In the genomic region with DNA sequence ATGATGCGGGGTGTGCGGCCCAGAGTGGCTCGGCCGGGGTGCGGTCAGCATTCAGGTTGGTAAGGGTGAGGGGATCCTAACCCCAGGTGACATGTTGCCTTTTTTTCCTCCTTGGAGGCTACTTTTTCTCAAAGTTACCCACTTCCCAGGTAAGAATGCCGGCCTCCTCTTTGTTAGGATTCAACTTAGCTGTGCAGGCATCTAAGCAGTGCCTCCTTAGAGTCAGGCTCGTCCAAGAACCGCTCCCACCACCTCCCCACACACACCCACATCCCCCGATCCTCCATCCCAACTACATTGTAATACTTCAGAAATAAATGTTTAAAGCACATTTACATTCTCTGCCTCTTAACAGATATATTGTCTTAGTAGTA, we compare ENCODE assay signal across 8 cellular contexts. TPM values are rescaled to one million over a fixed set of nuclear protein-coding genes. Genes with fewer than 3 reads are reported as not detected.
A peak's percentile ranks its signal among the peaks of the same experiment; 100 is the strongest.
DNase-seq lines count a peak whose midpoint lies in the region; ATAC-seq and TF ChIP-seq lines count a peak whose summit lies in the region.

No MANE protein-coding gene starts in this region.

- H3K4me1 ChIP-seq in gastrocnemius medialis = peaks cover 9 to 21% of the 10 kb centered on the region in 2 donors

- DNase-seq in SK-N-DZ (ENCODE audit: low spot score) (peak; percentile 56), fibroblast of pulmonary artery (ENCODE audit: low read depth) (no peak), gastrocnemius medialis (no peak), NOMO-1 treated with dmso at 0.1 percent for 144 hours (lab: John Stamatoyannopoulos, UW; ENCODE audit: unreplicated experiment) (no peak), DMS153 treated with DMSO at 0.1 percent for 48 hours (lab: John Stamatoyannopoulos, UW; ENCODE audit: unreplicated experiment) (no peak), cerebellar nuclear complex (lab: John Stamatoyannopoulos, UW) (no peak)

- peaks cover 0 to 4% (median 0%) of the 10 kb centered on the region in 3 donors for H3K27me3 ChIP-seq in gastrocnemius medialis

- in situ Hi-C loops in gastrocnemius medialis (cut with MboI; ENCODE audit: low sequenced_read_pairs in 4 of 4) = loop anchor here in 1 of 4 donors (25.0 kb wide), 1 partner anchor 475 kb away; no protein-coding TSS in a partner anchor

- TF ChIP-seq POLR2A in gastrocnemius medialis (IDR thresholded peaks at IDR 0.05) = no peak

- ATAC-seq in gastrocnemius medialis = no peak
- no peak for ATAC-seq in GM21576 (IDR thresholded peaks at IDR 0.05; ENCODE audit: unreplicated experiment)

- peak overlapping the region in 3 of 4 donors; percentile 70 to 74 (median 71) for H3K27ac ChIP-seq in gastrocnemius medialis

- intact Hi-C loops in gastrocnemius medialis (cut with DNase I; ENCODE audit: low total_unique reads) = loop anchor here (5.0 to 10.0 kb wide), 2 partner anchors 353 to 485 kb away; no protein-coding TSS in a partner anchor

- H3K4me3 ChIP-seq in GM12875 (ENCODE audit: low read depth, low read length) = peak overlapping the region; percentile 72
- H3K4me3 ChIP-seq in fibroblast of pulmonary artery (replicated peaks; ENCODE audit: low read depth, low read length) = peak overlapping the region; percentile 65
- H3K4me3 ChIP-seq in gastrocnemius medialis = peak overlapping the region; percentile 60 to 90 (median 68)

- no peak for TF ChIP-seq CTCF in GM12875 (IDR thresholded peaks at IDR 0.05; ENCODE audit: borderline replicate concordance, insufficient read depth, low read depth, low read length)
- no peak for TF ChIP-seq CTCF in fibroblast of pulmonary artery (IDR thresholded peaks at IDR 0.05; ENCODE audit: low read length, missing control alignments)
- no peak for TF ChIP-seq CTCF in gastrocnemius medialis (IDR thresholded peaks at IDR 0.05 in 4 of 5, conservative IDR thresholded peaks at IDR 0.05 in 1 of 5)

- H3K36me3 ChIP-seq in gastrocnemius medialis = no peaks in the 10 kb centered on the region

- H3K9me3 ChIP-seq in gastrocnemius medialis = no peaks in the 10 kb centered on the region

RNA-seq across cellular contexts. Expression of a gene that starts 0.7 kb away (rescaled TPM):
- 30.9 and 31.8 TPM in 2 replicates for polyA plus RNA-seq in SK-N-DZ (2014; cell fraction: cytosol; rRNA removed)
- polyA plus RNA-seq in SK-N-DZ (2014; cell fraction: nucleus; rRNA removed) = 14.9 and 17.1 TPM in 2 replicates
- 1 to 10 TPM in 3 of 4 donors, under 1 TPM in 1; 0.46 to 3.5 (median 1.8) TPM for total RNA-seq in gastrocnemius medialis
